In the genomic region with DNA sequence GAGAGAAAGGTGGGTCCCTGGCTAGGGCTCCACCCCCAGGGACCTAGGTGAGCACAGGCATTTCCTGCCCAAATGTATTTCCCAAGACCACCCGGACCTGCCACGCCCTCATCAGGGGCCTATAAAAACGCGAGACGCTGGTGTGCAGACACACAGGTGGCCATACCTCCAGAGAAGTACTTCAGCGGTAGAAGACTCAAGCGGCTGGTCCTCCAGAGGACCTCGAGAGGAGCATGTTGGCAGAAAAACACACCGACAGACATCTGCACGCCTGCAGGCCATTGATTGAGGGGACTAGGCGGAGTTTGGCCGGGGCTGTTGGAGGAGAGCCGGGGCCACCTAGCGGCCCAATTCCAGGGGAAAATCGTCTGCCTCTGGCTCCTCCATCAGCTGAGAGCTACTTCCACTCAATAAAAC, we compare ENCODE assay signal across 1 cellular context.
TF ChIP-seq lines count a peak whose summit lies in the region.

No MANE protein-coding gene starts in this region.

TF ChIP-seq in H1, 55 proteins besides CTCF, POLR2A, EP300 and RAD21 (continued from another document):
- TF ChIP-seq, protein P1, sequence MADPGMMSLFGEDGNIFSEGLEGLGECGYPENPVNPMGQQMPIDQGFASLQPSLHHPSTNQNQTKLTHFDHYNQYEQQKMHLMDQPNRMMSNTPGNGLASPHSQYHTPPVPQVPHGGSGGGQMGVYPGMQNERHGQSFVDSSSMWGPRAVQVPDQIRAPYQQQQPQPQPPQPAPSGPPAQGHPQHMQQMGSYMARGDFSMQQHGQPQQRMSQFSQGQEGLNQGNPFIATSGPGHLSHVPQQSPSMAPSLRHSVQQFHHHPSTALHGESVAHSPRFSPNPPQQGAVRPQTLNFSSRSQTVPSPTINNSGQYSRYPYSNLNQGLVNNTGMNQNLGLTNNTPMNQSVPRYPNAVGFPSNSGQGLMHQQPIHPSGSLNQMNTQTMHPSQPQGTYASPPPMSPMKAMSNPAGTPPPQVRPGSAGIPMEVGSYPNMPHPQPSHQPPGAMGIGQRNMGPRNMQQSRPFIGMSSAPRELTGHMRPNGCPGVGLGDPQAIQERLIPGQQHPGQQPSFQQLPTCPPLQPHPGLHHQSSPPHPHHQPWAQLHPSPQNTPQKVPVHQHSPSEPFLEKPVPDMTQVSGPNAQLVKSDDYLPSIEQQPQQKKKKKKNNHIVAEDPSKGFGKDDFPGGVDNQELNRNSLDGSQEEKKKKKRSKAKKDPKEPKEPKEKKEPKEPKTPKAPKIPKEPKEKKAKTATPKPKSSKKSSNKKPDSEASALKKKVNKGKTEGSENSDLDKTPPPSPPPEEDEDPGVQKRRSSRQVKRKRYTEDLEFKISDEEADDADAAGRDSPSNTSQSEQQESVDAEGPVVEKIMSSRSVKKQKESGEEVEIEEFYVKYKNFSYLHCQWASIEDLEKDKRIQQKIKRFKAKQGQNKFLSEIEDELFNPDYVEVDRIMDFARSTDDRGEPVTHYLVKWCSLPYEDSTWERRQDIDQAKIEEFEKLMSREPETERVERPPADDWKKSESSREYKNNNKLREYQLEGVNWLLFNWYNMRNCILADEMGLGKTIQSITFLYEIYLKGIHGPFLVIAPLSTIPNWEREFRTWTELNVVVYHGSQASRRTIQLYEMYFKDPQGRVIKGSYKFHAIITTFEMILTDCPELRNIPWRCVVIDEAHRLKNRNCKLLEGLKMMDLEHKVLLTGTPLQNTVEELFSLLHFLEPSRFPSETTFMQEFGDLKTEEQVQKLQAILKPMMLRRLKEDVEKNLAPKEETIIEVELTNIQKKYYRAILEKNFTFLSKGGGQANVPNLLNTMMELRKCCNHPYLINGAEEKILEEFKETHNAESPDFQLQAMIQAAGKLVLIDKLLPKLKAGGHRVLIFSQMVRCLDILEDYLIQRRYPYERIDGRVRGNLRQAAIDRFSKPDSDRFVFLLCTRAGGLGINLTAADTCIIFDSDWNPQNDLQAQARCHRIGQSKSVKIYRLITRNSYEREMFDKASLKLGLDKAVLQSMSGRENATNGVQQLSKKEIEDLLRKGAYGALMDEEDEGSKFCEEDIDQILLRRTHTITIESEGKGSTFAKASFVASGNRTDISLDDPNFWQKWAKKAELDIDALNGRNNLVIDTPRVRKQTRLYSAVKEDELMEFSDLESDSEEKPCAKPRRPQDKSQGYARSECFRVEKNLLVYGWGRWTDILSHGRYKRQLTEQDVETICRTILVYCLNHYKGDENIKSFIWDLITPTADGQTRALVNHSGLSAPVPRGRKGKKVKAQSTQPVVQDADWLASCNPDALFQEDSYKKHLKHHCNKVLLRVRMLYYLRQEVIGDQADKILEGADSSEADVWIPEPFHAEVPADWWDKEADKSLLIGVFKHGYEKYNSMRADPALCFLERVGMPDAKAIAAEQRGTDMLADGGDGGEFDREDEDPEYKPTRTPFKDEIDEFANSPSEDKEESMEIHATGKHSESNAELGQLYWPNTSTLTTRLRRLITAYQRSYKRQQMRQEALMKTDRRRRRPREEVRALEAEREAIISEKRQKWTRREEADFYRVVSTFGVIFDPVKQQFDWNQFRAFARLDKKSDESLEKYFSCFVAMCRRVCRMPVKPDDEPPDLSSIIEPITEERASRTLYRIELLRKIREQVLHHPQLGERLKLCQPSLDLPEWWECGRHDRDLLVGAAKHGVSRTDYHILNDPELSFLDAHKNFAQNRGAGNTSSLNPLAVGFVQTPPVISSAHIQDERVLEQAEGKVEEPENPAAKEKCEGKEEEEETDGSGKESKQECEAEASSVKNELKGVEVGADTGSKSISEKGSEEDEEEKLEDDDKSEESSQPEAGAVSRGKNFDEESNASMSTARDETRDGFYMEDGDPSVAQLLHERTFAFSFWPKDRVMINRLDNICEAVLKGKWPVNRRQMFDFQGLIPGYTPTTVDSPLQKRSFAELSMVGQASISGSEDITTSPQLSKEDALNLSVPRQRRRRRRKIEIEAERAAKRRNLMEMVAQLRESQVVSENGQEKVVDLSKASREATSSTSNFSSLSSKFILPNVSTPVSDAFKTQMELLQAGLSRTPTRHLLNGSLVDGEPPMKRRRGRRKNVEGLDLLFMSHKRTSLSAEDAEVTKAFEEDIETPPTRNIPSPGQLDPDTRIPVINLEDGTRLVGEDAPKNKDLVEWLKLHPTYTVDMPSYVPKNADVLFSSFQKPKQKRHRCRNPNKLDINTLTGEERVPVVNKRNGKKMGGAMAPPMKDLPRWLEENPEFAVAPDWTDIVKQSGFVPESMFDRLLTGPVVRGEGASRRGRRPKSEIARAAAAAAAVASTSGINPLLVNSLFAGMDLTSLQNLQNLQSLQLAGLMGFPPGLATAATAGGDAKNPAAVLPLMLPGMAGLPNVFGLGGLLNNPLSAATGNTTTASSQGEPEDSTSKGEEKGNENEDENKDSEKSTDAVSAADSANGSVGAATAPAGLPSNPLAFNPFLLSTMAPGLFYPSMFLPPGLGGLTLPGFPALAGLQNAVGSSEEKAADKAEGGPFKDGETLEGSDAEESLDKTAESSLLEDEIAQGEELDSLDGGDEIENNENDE (IDR thresholded peaks at IDR 0.05; ENCODE audit: insufficient replicate concordance, low read length), result no peak
- TF ChIP-seq TEAD4 (IDR thresholded peaks at IDR 0.05; ENCODE audit: low read depth, low read length), result no peak
- TF ChIP-seq GTF2F1 (IDR thresholded peaks at IDR 0.05; ENCODE audit: borderline replicate concordance, low read depth, low read length), result no peak
- no peak for TF ChIP-seq KDM1A (IDR thresholded peaks at IDR 0.05; ENCODE audit: borderline replicate concordance, low read length)
